In the genomic region with DNA sequence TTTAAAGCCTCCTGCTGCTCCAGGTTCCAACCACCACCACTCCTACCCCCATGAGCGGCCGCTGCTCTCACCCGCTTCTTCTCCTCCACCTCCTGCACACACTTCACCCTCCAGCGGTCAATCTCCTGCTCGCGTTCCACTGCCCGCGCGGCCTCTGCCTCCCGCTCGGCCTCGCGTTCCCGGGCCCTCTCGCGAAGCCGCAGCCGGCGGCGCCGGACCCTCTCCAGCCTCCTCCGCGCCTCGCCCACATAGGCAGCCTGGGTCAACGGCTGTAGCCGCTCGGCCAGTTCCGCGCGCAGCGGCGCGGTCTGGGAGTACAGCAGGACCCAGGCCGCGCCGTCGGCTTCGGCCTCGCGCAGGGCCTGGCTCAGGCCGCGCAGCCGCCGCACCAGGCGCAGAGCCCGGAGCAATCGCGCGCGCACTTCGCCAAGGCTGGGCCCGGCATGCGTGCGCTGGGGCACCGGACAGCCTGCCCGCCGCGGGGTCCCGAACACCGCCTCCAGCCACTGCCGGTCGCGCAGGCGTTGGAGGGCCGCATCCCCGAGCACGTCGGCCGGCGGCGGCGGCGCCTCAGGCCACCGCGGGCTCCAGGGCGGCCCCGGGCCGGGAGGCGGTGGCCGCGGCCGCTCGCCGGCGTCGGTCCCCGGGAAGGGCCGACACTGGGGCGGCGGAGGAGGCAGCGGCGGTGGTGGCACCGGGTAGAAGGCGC, we compare ENCODE assay signal across 8 cellular contexts. TPM values are rescaled to one million over a fixed set of nuclear protein-coding genes. Genes with fewer than 3 reads are reported as not detected.
A peak's percentile ranks its signal among the peaks of the same experiment; 100 is the strongest.
DNase-seq lines count a peak whose midpoint lies in the region; ATAC-seq and TF ChIP-seq lines count a peak whose summit lies in the region.

No MANE protein-coding gene starts in this region.

- TF ChIP-seq CTCF in OCI-LY3 (IDR thresholded peaks at IDR 0.05; ENCODE audit: low read depth, low read length): no peak
- TF ChIP-seq CTCF in adrenal gland (IDR thresholded peaks at IDR 0.05): peak in 2 of 6 experiments; percentile 15 to 21
- TF ChIP-seq CTCF in right atrium auricular region (IDR thresholded peaks at IDR 0.05): no peak

- H3K4me1 ChIP-seq in OCI-LY3 (ENCODE audit: low read length) (peaks cover 10% of the 10 kb centered on the region; the same call in 1 of the 2 replicates), adrenal gland (replicated peaks in 1 of 2) (peaks cover 10 to 21% of the 10 kb centered on the region in 2 donors), right atrium auricular region (peaks cover 0 to 28% of the 10 kb centered on the region in 2 donors)

- H3K79me2 ChIP-seq in OCI-LY3 (ENCODE audit: low read length): peaks cover 41% of the 10 kb centered on the region

- WGBS in adrenal gland, 4 donors: 0 to 1% (median 0%) methylated on average over 21 to 94 of the region's 94 CpGs

- H3K27me3 ChIP-seq in OCI-LY3 (ENCODE audit: low read depth, low read length) (no peaks in the 10 kb centered on the region), adrenal gland (no peaks in the 10 kb centered on the region), right atrium auricular region (no peaks in the 10 kb centered on the region)

- TF ChIP-seq POLR2A in adrenal gland (IDR thresholded peaks at IDR 0.05): peak; percentile 17 to 37

- in situ Hi-C loops in ACHN (cut with HindIII; ENCODE audit: low pct_ligation_motif_present, low pct_unique_long_range_greater_than_20kb, low sequenced_read_pairs): no loop called here

- intact Hi-C loops in adrenal gland (cut with DNase I): no loop called here

- H3K27ac ChIP-seq in OCI-LY3 (ENCODE audit: low read length): peak overlapping the region; percentile 37
- H3K27ac ChIP-seq in adrenal gland: peak overlapping the region; percentile 65 to 92 (median 89)
- peak overlapping the region; percentile 84 to 85 for H3K27ac ChIP-seq in right atrium auricular region

- peak overlapping the region; percentile 69 for H3K9ac ChIP-seq in OCI-LY3 (ENCODE audit: low read length)

- peaks cover 23% of the 10 kb centered on the region for H3K36me3 ChIP-seq in OCI-LY3 (replicated peaks; ENCODE audit: low read depth, low read length)
- peaks cover 0 to 22% of the 10 kb centered on the region in 2 donors for H3K36me3 ChIP-seq in adrenal gland (replicated peaks in 1 of 2)
- H3K36me3 ChIP-seq in right atrium auricular region: peaks cover 14% of the 10 kb centered on the region

- peak overlapping the region; percentile 100 for H3K4me2 ChIP-seq in OCI-LY3 (ENCODE audit: low read length)

- H3K4me3 ChIP-seq in OCI-LY3 (ENCODE audit: low read length) (peak overlapping the region; percentile 85), adrenal gland (peak overlapping the region; percentile 37 to 87 (median 78)), right atrium auricular region (peak overlapping the region; percentile 93 to 95)

- peak; percentile 47 for ATAC-seq in GM18517 (IDR thresholded peaks at IDR 0.05; ENCODE audit: unreplicated experiment)
- peak; percentile 35 for ATAC-seq in HG02981 (IDR thresholded peaks at IDR 0.05; ENCODE audit: unreplicated experiment)

- H3K9me3 ChIP-seq in OCI-LY3 (ENCODE audit: insufficient read depth, low read length) (no peaks in the 10 kb centered on the region; the same call in 1 of the 2 replicates), adrenal gland (replicated peaks in 1 of 3) (no peaks in the 10 kb centered on the region), right atrium auricular region (no peaks in the 10 kb centered on the region)

- DNase-seq in ACHN (peak; percentile 62), adrenal gland (peak; percentile 35 to 58 (median 43)), right atrium auricular region (ENCODE audit: low spot score) (no peak), retina (peak; percentile 77), NCI-H2196 treated with DMSO at 0.1 percent for 48 hours (lab: John Stamatoyannopoulos, UW; ENCODE audit: unreplicated experiment) (no peak)

- H4K20me1 ChIP-seq in OCI-LY3 (ENCODE audit: insufficient read depth, low read length): peaks cover 4% of the 10 kb centered on the region

- no peak overlapping the region for H2AFZ ChIP-seq in OCI-LY3 (ENCODE audit: low read depth, low read length)

RNA-seq across cellular contexts. Expression of a gene that starts 0.6 kb away (rescaled TPM):
- total RNA-seq in adrenal gland (100 to 1,000 TPM in 1 of 8 donors, 10 to 100 TPM in 7; 17.5 to 121 (median 23.1) TPM), right atrium auricular region (10 to 100 TPM in 1 of 2 donors, 1 to 10 TPM in 1; 8.9 to 13.3 TPM)
- 10 to 100 TPM in 2 of 3 donors, 1 to 10 TPM in 1; 9.8 to 18.7 (median 17.3) TPM for polyA plus RNA-seq in adrenal gland

RNA-seq across cellular contexts. Expression of a gene that starts 18.0 kb away (rescaled TPM):
- 1 to 10 TPM in 6 of 8 donors, under 1 TPM in 2; 0.48 to 5.6 (median 2.6) TPM for total RNA-seq in adrenal gland
- 10 to 100 TPM in 1 of 3 donors, 1 to 10 TPM in 2; 1.1 to 34.9 (median 5.7) TPM for polyA plus RNA-seq in adrenal gland
- 1 to 10 TPM in 1 of 2 donors, under 1 TPM in 1; 0.48 to 1.1 TPM for total RNA-seq in right atrium auricular region

RNA-seq across cellular contexts. Expression of a gene that starts 52.1 kb away (rescaled TPM):
- total RNA-seq in adrenal gland: 10 to 100 TPM; 34.3 to 70.7 (median 49.7) TPM
- 10 to 100 TPM; 10.4 to 69.1 (median 11.3) TPM for polyA plus RNA-seq in adrenal gland
- total RNA-seq in right atrium auricular region: 10 to 100 TPM; 28.8 to 39.5 TPM

RNA-seq across cellular contexts. Expression of a gene that starts 56.4 kb away (rescaled TPM):
- total RNA-seq in adrenal gland: not detected
- not detected for polyA plus RNA-seq in adrenal gland
- 1 to 10 TPM; 2.6 to 4.4 TPM for total RNA-seq in right atrium auricular region

Comparison
In these comparisons a context has a peak if more than half of its experiments do, and no peak if none do; other contexts are left out.
1. DNase-seq: peak in ACHN (single experiment), adrenal gland (7 of 7) and retina (single experiment); none in right atrium auricular region (single experiment) and NCI-H2196 treated with DMSO at 0.1 percent for 48 hours (single experiment).
2. H3K27ac ChIP-seq: peak in every context shown above with its lines; median percentile 89 in adrenal gland; 84 in right atrium auricular region; 37 in OCI-LY3.
3. Peak in every context shown above with its lines, with median percentiles within 50 percentile points of each other: H3K4me3 ChIP-seq.